Comparison of ENCODE assay signal across 8 cellular contexts in genomic region chr1:22018583-22019559, GRCh38. TPM values are rescaled to one million over a fixed set of nuclear protein-coding genes. Genes with fewer than 3 reads are reported as not detected.
DNase-seq lines count a peak whose midpoint lies in the region; ATAC-seq and TF ChIP-seq lines count a peak whose summit lies in the region.

No MANE protein-coding gene starts in this region.

- DNase-seq in NK-92 treated with Interleukin-12 subunit alpha and Interleukin-12 subunit beta, amount 100 ng/mL, for 24 hours (lab: John Stamatoyannopoulos, UW): peak; percentile 58
- DNase-seq in NK-92 (lab: John Stamatoyannopoulos, UW; ENCODE audit: unreplicated experiment): no peak
- DNase-seq in MG63: peak; percentile 96
- DNase-seq in activated CD4-positive, alpha-beta T cell treated with anti-CD3 and anti-CD28 coated beads for 1 hour: peak; percentile 38
- peak; percentile 84 for DNase-seq in dermis blood vessel endothelial cell
- DNase-seq in neural crest cell (ENCODE audit: low read depth, low spot score): no peak
- no peak for DNase-seq in putamen (ENCODE audit: low spot score)

- no peak overlapping the region for H3K4me3 Mint-ChIP-seq in neural crest cell

- no peaks in the 10 kb centered on the region for H3K27me3 Mint-ChIP-seq in neural crest cell (ENCODE audit: low read depth)

- no peaks in the 10 kb centered on the region for H3K36me3 Mint-ChIP-seq in neural crest cell (ENCODE audit: low read depth)

- H3K4me3 ChIP-seq in MG63: no peak overlapping the region

- no peaks in the 10 kb centered on the region for H3K27me3 ChIP-seq in MG63

- H3K36me3 ChIP-seq in MG63: no peaks in the 10 kb centered on the region

- ATAC-seq in GM21723 (IDR thresholded peaks at IDR 0.05; ENCODE audit: unreplicated experiment): no peak

- H3K9me3 ChIP-seq in MG63: no peaks in the 10 kb centered on the region

- H3K27ac Mint-ChIP-seq in neural crest cell (ENCODE audit: unreplicated experiment): no peak overlapping the region

- peak; percentile 40 for TF ChIP-seq CTCF in neural crest cell (conservative IDR thresholded peaks at IDR 0.05)

- peaks cover 8% of the 10 kb centered on the region for H3K4me1 Mint-ChIP-seq in neural crest cell

- no peaks in the 10 kb centered on the region for H3K9me3 Mint-ChIP-seq in neural crest cell

RNA-seq across cellular contexts. Expression of gene CELA3A, which starts 17.4 kb away (rescaled TPM):
- not detected in 2 replicates for total RNA-seq in MG63 (2014; rRNA removed; shearing (Covaris generic); ENCODE audit: low replicate concordance)
- total RNA-seq in dermis blood vessel endothelial cell: not detected in 2 replicates
- total RNA-seq in neural crest cell: not detected in 2 replicates

RNA-seq across cellular contexts. Expression of gene CDC42, which starts 33.6 kb away (rescaled TPM):
- 317 and 378 TPM in 2 replicates for total RNA-seq in MG63 (2014; rRNA removed; shearing (Covaris generic); ENCODE audit: low replicate concordance)
- total RNA-seq in dermis blood vessel endothelial cell (483 and 772 TPM in 2 replicates), neural crest cell (192 and 198 TPM in 2 replicates)

RNA-seq across cellular contexts. Expression of gene CELA3B, which starts 42.0 kb away (rescaled TPM):
- total RNA-seq in MG63 (2014; rRNA removed; shearing (Covaris generic); ENCODE audit: low replicate concordance): not detected in 2 replicates
- total RNA-seq in dermis blood vessel endothelial cell: not detected in 2 replicates
- total RNA-seq in neural crest cell: not detected in 2 replicates

Comparison
In these comparisons a context has a peak if more than half of its experiments do, and no peak if none do; other contexts are left out.
1. DNase-seq: peak in NK-92 treated with Interleukin-12 subunit alpha and Interleukin-12 subunit beta, amount 100 ng/mL, for 24 hours (single experiment), MG63 (single experiment), activated CD4-positive, alpha-beta T cell treated with anti-CD3 and anti-CD28 coated beads for 1 hour (single experiment) and dermis blood vessel endothelial cell (single experiment); none in NK-92 (single experiment), neural crest cell (single experiment) and putamen (single experiment).